In the genomic region with DNA sequence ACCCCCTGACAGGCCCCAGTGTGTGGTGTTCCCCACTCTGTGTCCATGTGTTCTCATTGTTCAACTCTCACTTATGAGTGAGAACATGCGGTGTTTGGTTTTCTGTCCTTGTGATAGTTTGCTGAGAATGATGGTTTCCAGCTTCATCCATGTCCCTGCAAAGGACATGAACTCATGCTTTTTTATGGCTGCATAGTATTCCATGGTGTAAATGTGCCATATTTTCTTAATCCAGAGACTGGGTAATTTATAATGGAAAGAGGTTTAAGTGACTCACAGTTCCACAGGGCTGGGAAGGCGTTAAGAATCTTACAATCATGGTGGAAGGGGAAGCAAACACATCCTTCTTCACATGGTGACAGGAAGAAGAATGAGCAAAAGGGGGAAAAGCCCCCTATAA, we compare ENCODE assay signal across 3 cellular contexts. TPM values are rescaled to one million over a fixed set of nuclear protein-coding genes. Genes with fewer than 3 reads are reported as not detected.
"Had no signal": no experiment of that assay in that cellular context is flagged by ENCODE, and none has a peak within 500 bp of the region (broad histone marks: within the 10 kb centered on the region; RNA-seq: fewer than 3 reads in every experiment).

No MANE protein-coding gene starts in this region.

RNA-seq across cellular contexts. Expression of a gene that starts 17.0 kb away (rescaled TPM):
- total RNA-seq: M059J, MCF 10A, NCI-H460 had no signal
